In the genomic region with DNA sequence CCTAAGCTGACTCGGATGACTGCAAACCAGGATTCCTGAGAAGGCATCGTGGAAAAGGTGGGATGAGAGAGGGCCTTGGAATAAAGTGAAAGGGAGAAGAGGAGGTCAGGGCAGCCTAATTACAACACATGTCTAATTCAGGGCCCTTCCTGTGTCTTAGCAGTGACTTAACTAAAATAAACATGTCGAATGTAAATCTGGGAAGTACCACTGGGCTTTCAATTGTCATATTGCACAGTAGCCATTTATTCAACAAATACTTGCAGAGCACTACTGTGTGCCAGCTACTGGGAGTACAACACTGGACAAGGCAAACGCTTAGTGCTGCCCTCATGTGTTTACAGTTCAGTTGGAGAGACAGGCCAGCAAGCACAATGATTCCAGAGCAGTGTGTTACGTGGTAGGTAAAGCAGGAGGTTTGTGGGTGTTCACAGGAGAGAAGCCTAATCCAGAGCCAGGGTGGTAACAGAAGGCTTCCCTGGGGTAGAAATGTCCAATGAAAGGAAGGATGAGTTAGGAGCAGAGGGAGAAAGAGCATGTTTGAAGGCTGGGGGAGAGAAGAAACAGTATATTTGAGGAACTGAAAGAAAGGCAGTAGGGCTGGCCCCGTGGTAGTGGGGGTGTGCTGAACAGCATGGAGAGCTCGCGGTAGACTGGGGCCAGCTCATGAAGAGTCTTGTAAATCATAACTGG, we compare ENCODE assay signal across 10 cellular contexts. TPM values are rescaled to one million over a fixed set of nuclear protein-coding genes. Genes with fewer than 3 reads are reported as not detected.
DNase-seq lines count a peak whose midpoint lies in the region; ATAC-seq and TF ChIP-seq lines count a peak whose summit lies in the region.
"Had no signal": no experiment of that assay in that cellular context is flagged by ENCODE, and none has a peak within 500 bp of the region (broad histone marks: within the 10 kb centered on the region; RNA-seq: fewer than 3 reads in every experiment).

No MANE protein-coding gene starts in this region.

- H3K9me3 Mint-ChIP-seq in naive thymus-derived CD8-positive, alpha-beta T cell, result peaks cover 0 to 9% (median 1%) of the 10 kb centered on the region in 9 donors

- no peaks in the 10 kb centered on the region for H3K79me2 ChIP-seq in smooth muscle cell (ENCODE audit: low read depth)

- POLR2A ChIA-PET in naive thymus-derived CD8-positive, alpha-beta T cell (lab: Charles Lee), result no interaction called here

- no peaks in the 10 kb centered on the region for H3K9me3 ChIP-seq in smooth muscle cell (replicated peaks; ENCODE audit: low read depth)

- no peak overlapping the region for H3K4me3 ChIP-seq in fibroblast of mammary gland (ENCODE audit: control insufficient read depth, low read depth, low read length)
- H3K4me3 ChIP-seq in smooth muscle cell, result no peak overlapping the region
- H3K4me3 ChIP-seq in lower leg skin (ENCODE audit: low read depth, poor library complexity, severe bottlenecking), result no peak overlapping the region

- TF ChIP-seq POLR2A in lower leg skin (IDR thresholded peaks at IDR 0.05), result no peak

- no peak overlapping the region for H3K27ac Mint-ChIP-seq in naive thymus-derived CD8-positive, alpha-beta T cell
- H3K27ac Mint-ChIP-seq: natural killer cell had no signal

- H2AFZ ChIP-seq in smooth muscle cell (ENCODE audit: low read depth), result peak overlapping the region; percentile 84

- H3K27me3 Mint-ChIP-seq in naive thymus-derived CD8-positive, alpha-beta T cell, result peaks cover 0 to 23% (median 2%) of the 10 kb centered on the region in 5 donors

- no peak overlapping the region for H3K9ac ChIP-seq in smooth muscle cell (ENCODE audit: low read depth)

- H3K36me3 Mint-ChIP-seq in naive thymus-derived CD8-positive, alpha-beta T cell, result no peaks in the 10 kb centered on the region
- H3K36me3 Mint-ChIP-seq: natural killer cell had no signal

- WGBS in smooth muscle cell (ENCODE audit: low lambda C conversion rate), result 74% methylated on average over 8 of the region's 8 CpGs
- WGBS in lower leg skin, 2 donors, result 68 to 74% methylated on average over 8 of the region's 8 CpGs

- no peak overlapping the region for H3K4me2 ChIP-seq in smooth muscle cell

- H3K27me3 ChIP-seq in smooth muscle cell (ENCODE audit: low read depth), result no peaks in the 10 kb centered on the region

- ATAC-seq in GM19035 (IDR thresholded peaks at IDR 0.05; ENCODE audit: unreplicated experiment), result peak; percentile 93
- ATAC-seq in HG03039 (IDR thresholded peaks at IDR 0.05; ENCODE audit: unreplicated experiment), result peak; percentile 88
- no peak for ATAC-seq in naive thymus-derived CD8-positive, alpha-beta T cell

- no peaks in the 10 kb centered on the region for H3K36me3 ChIP-seq in smooth muscle cell (ENCODE audit: low read depth)

- no peak overlapping the region for H3K27ac ChIP-seq in smooth muscle cell (ENCODE audit: low read depth)

- H3K4me1 Mint-ChIP-seq in naive thymus-derived CD8-positive, alpha-beta T cell, result peaks cover 0 to 4% (median 0%) of the 10 kb centered on the region in 4 donors
- H3K4me1 Mint-ChIP-seq: natural killer cell had no signal

- DNase-seq in OCI-M1 (lab: John Stamatoyannopoulos, UW) (peak; percentile 47), fibroblast of mammary gland (ENCODE audit: low read depth) (peak; percentile 37), smooth muscle cell (lab: John Stamatoyannopoulos, UW; ENCODE audit: unreplicated experiment) (no peak), lower leg skin (ENCODE audit: low spot score in 2 of 2) (no peak), GDM1 (lab: John Stamatoyannopoulos, UW) (no peak)
- no peak for DNase-seq in naive thymus-derived CD8-positive, alpha-beta T cell
- DNase-seq: natural killer cell had no signal

- no peaks in the 10 kb centered on the region for H4K20me1 ChIP-seq in smooth muscle cell (ENCODE audit: low read depth)

- H3K4me1 ChIP-seq in smooth muscle cell (ENCODE audit: low read depth), result peaks cover 18% of the 10 kb centered on the region

- H3K4me3 Mint-ChIP-seq in naive thymus-derived CD8-positive, alpha-beta T cell, result no peak overlapping the region
- H3K4me3 Mint-ChIP-seq: natural killer cell had no signal

- TF ChIP-seq CTCF in fibroblast of mammary gland (conservative IDR thresholded peaks at IDR 0.05; ENCODE audit: control insufficient read depth, insufficient read depth, low read depth, low read length), result peak; percentile 10
- no peak for TF ChIP-seq CTCF in smooth muscle cell (IDR thresholded peaks at IDR 0.05; ENCODE audit: borderline replicate concordance, insufficient read depth, poor library complexity, severe bottlenecking)
- TF ChIP-seq CTCF in lower leg skin (IDR thresholded peaks at IDR 0.05), result no peak

- intact Hi-C loops in lower leg skin (cut with DNase I; ENCODE audit: low total_unique reads), result no loop called here

- no peaks in the 10 kb centered on the region for H3F3A ChIP-seq in smooth muscle cell (ENCODE audit: low read depth)

RNA-seq across cellular contexts. Expression of gene RASAL2, which starts 38.0 kb away (rescaled TPM):
- total RNA-seq in smooth muscle cell (17.6 and 18.6 TPM in 2 replicates), lower leg skin (10 to 100 TPM; 26.0 to 51.4 (median 31.0) TPM)
- polyA plus RNA-seq in smooth muscle cell, result 4.3 and 8.3 TPM in 2 replicates
- total RNA-seq in naive thymus-derived CD8-positive, alpha-beta T cell, result not detected
- not detected for polyA plus RNA-seq in naive thymus-derived CD8-positive, alpha-beta T cell
- total RNA-seq: T-helper 1 cell treated with Interleukin-12 subunit alpha and Interleukin-12 subunit beta and Interleukin-4 antibody, amounts not matched to agents 30 ng/mL and 1 ng/mL, for 36 hours had no signal

Comparison
In these comparisons a context has a peak if more than half of its experiments do, and no peak if none do; other contexts are left out.
1. ATAC-seq: peak in GM19035 (single experiment) and HG03039 (single experiment); none in naive thymus-derived CD8-positive, alpha-beta T cell (0 of 2).
2. DNase-seq: peak in OCI-M1 (single experiment) and fibroblast of mammary gland (single experiment); none in smooth muscle cell (single experiment), lower leg skin (0 of 2), GDM1 (single experiment) and naive thymus-derived CD8-positive, alpha-beta T cell (0 of 10).
3. RNA of gene RASAL2, which starts 38.0 kb away (total RNA-seq): 26.0 to 51.4 TPM in lower leg skin and 17.6 to 18.6 TPM in smooth muscle cell; not detected in naive thymus-derived CD8-positive, alpha-beta T cell; every median in the first group is over 10 times any median in the second.